ENCODE assay signal across 1 cellular context in the genomic region with DNA sequence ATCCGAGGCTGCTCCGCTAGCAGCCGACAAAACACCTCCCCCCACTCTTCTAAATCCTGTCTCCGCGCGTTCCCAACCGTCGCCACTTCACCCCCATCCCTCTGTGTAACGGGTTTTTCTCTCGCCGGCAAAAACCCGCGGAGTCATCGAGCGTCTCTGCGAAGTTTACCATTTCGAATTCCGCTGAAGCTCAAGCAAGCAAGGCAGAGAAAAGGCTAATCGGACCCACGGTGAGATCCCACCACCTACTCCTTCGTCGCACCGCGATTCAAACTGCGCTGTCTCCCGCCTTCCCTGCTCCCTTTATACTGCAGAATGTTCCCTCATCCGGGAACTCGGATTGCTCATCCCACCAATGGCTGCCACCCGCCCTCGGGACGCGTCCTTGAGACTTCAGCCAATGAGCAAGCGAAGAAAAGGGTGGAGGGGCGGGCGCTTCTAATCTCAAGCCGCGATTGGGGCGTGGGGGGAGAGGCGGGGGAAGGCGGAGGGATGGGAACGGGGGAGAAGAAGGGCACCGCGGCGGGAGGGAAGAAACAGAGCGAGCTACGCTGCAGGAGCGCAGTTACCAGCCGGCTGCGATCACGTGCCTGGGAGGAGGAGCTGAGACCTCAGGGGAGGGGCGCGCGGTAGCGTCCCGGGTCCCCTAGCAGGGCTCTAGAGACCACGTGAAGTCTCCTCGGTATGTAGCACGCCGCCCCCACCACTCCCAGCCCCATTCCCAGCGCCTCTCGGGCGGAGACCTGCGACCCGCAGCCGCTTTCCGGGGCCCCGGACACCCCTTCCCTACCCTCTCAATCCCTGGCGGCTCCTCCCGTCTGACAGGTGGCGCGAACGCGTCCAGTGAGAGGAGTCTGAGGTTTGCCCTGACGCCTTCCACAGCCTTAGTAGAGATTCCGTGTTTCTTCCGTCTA.
TF ChIP-seq lines count a peak whose summit lies in the region.

A gene (minus strand): TSS at position 277 of the 914 bp plus-strand sequence. CDS start 105 bp downstream, at position 172.

TF ChIP-seq in GM12878, 131 proteins besides CTCF, POLR2A, EP300 and RAD21 (continued from another document):
- TF ChIP-seq, protein P1, sequence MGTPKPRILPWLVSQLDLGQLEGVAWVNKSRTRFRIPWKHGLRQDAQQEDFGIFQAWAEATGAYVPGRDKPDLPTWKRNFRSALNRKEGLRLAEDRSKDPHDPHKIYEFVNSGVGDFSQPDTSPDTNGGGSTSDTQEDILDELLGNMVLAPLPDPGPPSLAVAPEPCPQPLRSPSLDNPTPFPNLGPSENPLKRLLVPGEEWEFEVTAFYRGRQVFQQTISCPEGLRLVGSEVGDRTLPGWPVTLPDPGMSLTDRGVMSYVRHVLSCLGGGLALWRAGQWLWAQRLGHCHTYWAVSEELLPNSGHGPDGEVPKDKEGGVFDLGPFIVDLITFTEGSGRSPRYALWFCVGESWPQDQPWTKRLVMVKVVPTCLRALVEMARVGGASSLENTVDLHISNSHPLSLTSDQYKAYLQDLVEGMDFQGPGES (IDR thresholded peaks at IDR 0.05) = peak; percentile 61
- TF ChIP-seq, protein P2, sequence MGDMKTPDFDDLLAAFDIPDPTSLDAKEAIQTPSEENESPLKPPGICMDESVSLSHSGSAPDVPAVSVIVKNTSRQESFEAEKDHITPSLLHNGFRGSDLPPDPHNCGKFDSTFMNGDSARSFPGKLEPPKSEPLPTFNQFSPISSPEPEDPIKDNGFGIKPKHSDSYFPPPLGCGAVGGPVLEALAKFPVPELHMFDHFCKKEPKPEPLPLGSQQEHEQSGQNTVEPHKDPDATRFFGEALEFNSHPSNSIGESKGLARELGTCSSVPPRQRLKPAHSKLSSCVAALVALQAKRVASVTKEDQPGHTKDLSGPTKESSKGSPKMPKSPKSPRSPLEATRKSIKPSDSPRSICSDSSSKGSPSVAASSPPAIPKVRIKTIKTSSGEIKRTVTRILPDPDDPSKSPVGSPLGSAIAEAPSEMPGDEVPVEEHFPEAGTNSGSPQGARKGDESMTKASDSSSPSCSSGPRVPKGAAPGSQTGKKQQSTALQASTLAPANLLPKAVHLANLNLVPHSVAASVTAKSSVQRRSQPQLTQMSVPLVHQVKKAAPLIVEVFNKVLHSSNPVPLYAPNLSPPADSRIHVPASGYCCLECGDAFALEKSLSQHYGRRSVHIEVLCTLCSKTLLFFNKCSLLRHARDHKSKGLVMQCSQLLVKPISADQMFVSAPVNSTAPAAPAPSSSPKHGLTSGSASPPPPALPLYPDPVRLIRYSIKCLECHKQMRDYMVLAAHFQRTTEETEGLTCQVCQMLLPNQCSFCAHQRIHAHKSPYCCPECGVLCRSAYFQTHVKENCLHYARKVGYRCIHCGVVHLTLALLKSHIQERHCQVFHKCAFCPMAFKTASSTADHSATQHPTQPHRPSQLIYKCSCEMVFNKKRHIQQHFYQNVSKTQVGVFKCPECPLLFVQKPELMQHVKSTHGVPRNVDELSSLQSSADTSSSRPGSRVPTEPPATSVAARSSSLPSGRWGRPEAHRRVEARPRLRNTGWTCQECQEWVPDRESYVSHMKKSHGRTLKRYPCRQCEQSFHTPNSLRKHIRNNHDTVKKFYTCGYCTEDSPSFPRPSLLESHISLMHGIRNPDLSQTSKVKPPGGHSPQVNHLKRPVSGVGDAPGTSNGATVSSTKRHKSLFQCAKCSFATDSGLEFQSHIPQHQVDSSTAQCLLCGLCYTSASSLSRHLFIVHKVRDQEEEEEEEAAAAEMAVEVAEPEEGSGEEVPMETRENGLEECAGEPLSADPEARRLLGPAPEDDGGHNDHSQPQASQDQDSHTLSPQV (IDR thresholded peaks at IDR 0.05) = no peak
- TF ChIP-seq CBFB (IDR thresholded peaks at IDR 0.05; ENCODE audit: low read depth) = peak; percentile 92
- TF ChIP-seq PML (IDR thresholded peaks at IDR 0.05; ENCODE audit: low read length) = peak; percentile 99
